Comparison of ENCODE assay signal across 17 cellular contexts in genomic region chr3:12884790-12885584, GRCh38. TPM values are rescaled to one million over a fixed set of nuclear protein-coding genes. Genes with fewer than 3 reads are reported as not detected.
DNase-seq lines count a peak whose midpoint lies in the region; ATAC-seq and TF ChIP-seq lines count a peak whose summit lies in the region.
"Had no signal": no experiment of that assay in that cellular context is flagged by ENCODE, and none has a peak within 500 bp of the region (broad histone marks: within the 10 kb centered on the region; RNA-seq: fewer than 3 reads in every experiment).

No MANE protein-coding gene starts in this region.

- CTCF ChIA-PET in PC-9 (lab: Charles Lee), result no interaction called here

- TF ChIP-seq POLR2A in vagina (IDR thresholded peaks at IDR 0.05), result no peak

- no peak overlapping the region for H3K4me3 ChIP-seq in BLaER1 treated with 17β-estradiol and CSF1 and Interleukin-3, amounts not matched to agents 10 nM and 100 nM
- H3K4me3 ChIP-seq in OCI-LY3 (ENCODE audit: low read length) (peak overlapping the region; percentile 73), PC-9 (no peak overlapping the region), vagina (no peak overlapping the region)
- H3K4me3 ChIP-seq: cardiac muscle cell, lung had no signal

- no peak overlapping the region for H3K9ac ChIP-seq in BLaER1 treated with 17β-estradiol and CSF1 and Interleukin-3, amounts not matched to agents 10 nM and 100 nM
- peak overlapping the region; percentile 49; the same call in 1 of the 2 replicates for H3K9ac ChIP-seq in OCI-LY3 (ENCODE audit: low read length)

- ATAC-seq in naive B cell (ENCODE audit: low read depth in 2 of 2), result peak; percentile 32 to 44
- no peak for ATAC-seq in HG02759 (IDR thresholded peaks at IDR 0.05; ENCODE audit: unreplicated experiment)
- ATAC-seq: activated naive CD8-positive, alpha-beta T cell treated with anti-CD3 and anti-CD28 coated beads, Interleukin-2, amount 50 U/mL, for 24 hours; naive thymus-derived CD4-positive, alpha-beta T cell had no signal

- peak overlapping the region in 8 of 11 experiments; percentile 43 to 67 (median 54); a peak in 12 of 22 replicates for H3K4me2 ChIP-seq in BLaER1 treated with 17β-estradiol and CSF1 and Interleukin-3, amounts not matched to agents 10 nM and 100 nM
- peak overlapping the region; percentile 93 for H3K4me2 ChIP-seq in OCI-LY3 (ENCODE audit: low read length)
- H3K4me2 ChIP-seq in PC-9, result no peak overlapping the region

- no TSS peak for BruUV-seq in PC-9 (replicated peaks; lab: Mats Ljungman, UMichigan)

- peak overlapping the region in 2 of 6 donors; percentile 51 to 84 for H3K27ac Mint-ChIP-seq in naive B cell
- H3K27ac Mint-ChIP-seq: activated naive CD8-positive, alpha-beta T cell treated with anti-CD3 and anti-CD28 coated beads, Interleukin-2, amount 50 U/mL, for 24 hours; CD4-positive, alpha-beta memory T cell; stimulated activated naive CD8-positive, alpha-beta T cell treated with anti-CD3 and anti-CD28 coated beads, Interleukin-15, Interleukin-2, amounts not matched to agents 100 ng/mL and 50 ng/mL, for 24 hours had no signal

- TF ChIP-seq CTCF in GM20000 (IDR thresholded peaks at IDR 0.05; ENCODE audit: extremely low read depth, missing control alignments), result no peak
- TF ChIP-seq CTCF in OCI-LY3 (IDR thresholded peaks at IDR 0.05; ENCODE audit: low read depth, low read length), result no peak
- no peak for TF ChIP-seq CTCF in PC-9 (conservative IDR thresholded peaks at IDR 0.05)
- TF ChIP-seq CTCF in vagina (IDR thresholded peaks at IDR 0.05), result no peak

- H3K36me3 Mint-ChIP-seq in naive B cell, result no peaks in the 10 kb centered on the region
- H3K36me3 Mint-ChIP-seq: CD4-positive, alpha-beta memory T cell; naive thymus-derived CD4-positive, alpha-beta T cell had no signal

- intact Hi-C loops in PC-9 (cut with micrococcal nuclease; ENCODE audit: unreplicated experiment) (no loop called here), vagina (cut with DNase I) (no loop called here)

- H3K79me2 ChIP-seq in OCI-LY3 (ENCODE audit: low read length) (no peaks in the 10 kb centered on the region), PC-9 (ENCODE audit: low read depth) (no peaks in the 10 kb centered on the region)

- H3K9me2 ChIP-seq in PC-9 (ENCODE audit: insufficient read depth), result no peaks in the 10 kb centered on the region

- peaks cover 22 to 45% (median 37%) of the 10 kb centered on the region in 3 donors for H3K4me1 Mint-ChIP-seq in naive B cell

- peak; percentile 73 for DNase-seq in GM20000 (ENCODE audit: low spot score)
- no peak for DNase-seq in naive B cell
- no peak for DNase-seq in PC-9
- no peak for DNase-seq in vagina (ENCODE audit: extremely low spot score in 2 of 2)
- DNase-seq in NCI-H2107 (lab: John Stamatoyannopoulos, UW), result no peak
- DNase-seq: activated naive CD8-positive, alpha-beta T cell treated with anti-CD3 and anti-CD28 coated beads, Interleukin-2, amount 50 U/mL, for 24 hours; CD4-positive, alpha-beta memory T cell; DMS79; naive thymus-derived CD4-positive, alpha-beta T cell; NCI-H1694 treated with DMSO at 0.1 percent for 48 hours; SHP77 had no signal

- H3K4me3 Mint-ChIP-seq in naive B cell, result peak overlapping the region in 5 of 8 donors; percentile 12 to 75 (median 55)
- H3K4me3 Mint-ChIP-seq: activated naive CD8-positive, alpha-beta T cell treated with anti-CD3 and anti-CD28 coated beads, Interleukin-2, amount 50 U/mL, for 24 hours; stimulated activated naive CD8-positive, alpha-beta T cell treated with anti-CD3 and anti-CD28 coated beads, Interleukin-15, Interleukin-2, amounts not matched to agents 100 ng/mL and 50 ng/mL, for 24 hours had no signal

- no peaks in the 10 kb centered on the region for H3K36me3 ChIP-seq in BLaER1 treated with 17β-estradiol and CSF1 and Interleukin-3, amounts not matched to agents 10 nM and 100 nM
- no peaks in the 10 kb centered on the region for H3K36me3 ChIP-seq in OCI-LY3 (replicated peaks; ENCODE audit: low read depth, low read length)
- H3K36me3 ChIP-seq in PC-9 (ENCODE audit: low read depth), result no peaks in the 10 kb centered on the region
- H3K36me3 ChIP-seq in vagina, result no peaks in the 10 kb centered on the region
- H3K36me3 ChIP-seq: cardiac muscle cell had no signal

- H4K20me1 ChIP-seq in BLaER1 treated with 17β-estradiol and CSF1 and Interleukin-3, amounts not matched to agents 10 nM and 100 nM, result no peaks in the 10 kb centered on the region
- no peaks in the 10 kb centered on the region for H4K20me1 ChIP-seq in OCI-LY3 (ENCODE audit: insufficient read depth, low read length)
- H4K20me1 ChIP-seq in PC-9 (ENCODE audit: insufficient read depth), result no peaks in the 10 kb centered on the region

- no peak overlapping the region for H3K27ac ChIP-seq in BLaER1 treated with 17β-estradiol and CSF1 and Interleukin-3, amounts not matched to agents 10 nM and 100 nM
- H3K27ac ChIP-seq in OCI-LY3 (ENCODE audit: low read length) (peak overlapping the region; percentile 20; the same call in 1 of the 2 replicates), PC-9 (no peak overlapping the region), vagina (no peak overlapping the region)
- H3K27ac ChIP-seq: cardiac muscle cell had no signal

- peaks cover 0 to 6% (median 5%) of the 10 kb centered on the region in 3 donors for H3K27me3 Mint-ChIP-seq in naive B cell

- H3F3A ChIP-seq in PC-9 (ENCODE audit: insufficient read depth, low read depth), result no peaks in the 10 kb centered on the region

- H3K9me3 ChIP-seq in BLaER1 treated with 17β-estradiol and CSF1 and Interleukin-3, amounts not matched to agents 10 nM and 100 nM (replicated peaks in 1 of 11), result peaks cover 0 to 19% (median 11%) of the 10 kb centered on the region in 11 experiments; a peak in 14 of 22 replicates
- H3K9me3 ChIP-seq in OCI-LY3 (ENCODE audit: insufficient read depth, low read length) (no peaks in the 10 kb centered on the region), PC-9 (ENCODE audit: insufficient read depth, low read depth) (no peaks in the 10 kb centered on the region), vagina (no peaks in the 10 kb centered on the region)

- H2AFZ ChIP-seq in OCI-LY3 (ENCODE audit: low read depth, low read length), result peak overlapping the region; percentile 92
- H2AFZ ChIP-seq in PC-9, result no peak overlapping the region

- H3K27me3 ChIP-seq in BLaER1 treated with 17β-estradiol and CSF1 and Interleukin-3, amounts not matched to agents 10 nM and 100 nM, result peaks cover 8 to 20% (median 16%) of the 10 kb centered on the region in 11 experiments; a peak in 20 of 22 replicates
- peaks cover 36% of the 10 kb centered on the region for H3K27me3 ChIP-seq in OCI-LY3 (ENCODE audit: low read depth, low read length)
- H3K27me3 ChIP-seq in PC-9 (ENCODE audit: insufficient read depth, low read depth), result peaks cover 49% of the 10 kb centered on the region; the same call in 1 of the 2 replicates
- H3K27me3 ChIP-seq in vagina, result no peaks in the 10 kb centered on the region

- peaks cover 0 to 6% (median 0%) of the 10 kb centered on the region in 7 donors for H3K9me3 Mint-ChIP-seq in naive B cell
- H3K9me3 Mint-ChIP-seq: activated naive CD8-positive, alpha-beta T cell treated with anti-CD3 and anti-CD28 coated beads, Interleukin-2, amount 50 U/mL, for 24 hours; CD4-positive, alpha-beta memory T cell; naive thymus-derived CD4-positive, alpha-beta T cell; stimulated activated naive CD8-positive, alpha-beta T cell treated with anti-CD3 and anti-CD28 coated beads, Interleukin-15, Interleukin-2, amounts not matched to agents 100 ng/mL and 50 ng/mL, for 24 hours had no signal

- H3K4me1 ChIP-seq in BLaER1 treated with 17β-estradiol and CSF1 and Interleukin-3, amounts not matched to agents 10 nM and 100 nM, result peaks cover 0 to 20% (median 15%) of the 10 kb centered on the region in 10 experiments; a peak in 15 of 20 replicates
- H3K4me1 ChIP-seq in OCI-LY3 (ENCODE audit: low read length), result peaks cover 49% of the 10 kb centered on the region
- no peaks in the 10 kb centered on the region for H3K4me1 ChIP-seq in PC-9 (replicated peaks; ENCODE audit: insufficient read depth)
- H3K4me1 ChIP-seq in vagina, result no peaks in the 10 kb centered on the region

- POLR2A ChIA-PET in PC-9 (lab: Charles Lee; ENCODE audit: unreplicated experiment), result no interaction called here

RNA-seq across cellular contexts. Expression of gene RPL32, which starts 43.6 kb away (rescaled TPM):
- 1,000 to 10,000 TPM; 1,322 to 3,271 (median 2,987) TPM for polyA plus RNA-seq in naive B cell (ENCODE audit: low read depth in 6 of 6)
- total RNA-seq in PC-9 (2021) (1,195 and 1,662 TPM in 2 replicates), vagina (2,085 TPM)
